Comparison of ENCODE assay signal across 23 cellular contexts in the genomic region with DNA sequence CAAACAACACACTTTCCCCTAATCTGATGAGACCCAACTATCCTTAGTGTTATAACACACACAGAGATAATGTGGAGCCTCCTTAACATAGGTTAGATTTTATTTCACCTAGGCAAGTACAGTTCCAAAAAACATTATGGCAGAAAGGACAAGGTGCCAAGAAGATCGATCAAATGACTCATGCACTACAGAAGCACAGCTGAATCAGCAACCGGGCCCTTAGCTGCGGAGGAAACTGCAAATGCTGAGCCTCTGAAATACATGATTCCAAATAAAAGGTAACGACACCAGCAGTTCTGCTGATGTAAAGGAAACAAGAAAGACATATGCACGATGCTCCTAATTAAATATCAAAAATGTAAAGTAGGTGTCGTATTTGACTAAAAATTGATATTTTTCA. TPM values are rescaled to one million over a fixed set of nuclear protein-coding genes. Genes with fewer than 3 reads are reported as not detected.
DNase-seq lines count a peak whose midpoint lies in the region; ATAC-seq, FAIRE-seq and TF ChIP-seq lines count a peak whose summit lies in the region.
"Had no signal": no experiment of that assay in that cellular context is flagged by ENCODE, and none has a peak within 500 bp of the region (broad histone marks: within the 10 kb centered on the region; RNA-seq: fewer than 3 reads in every experiment).

No MANE protein-coding gene starts in this region.

- peaks cover 8% of the 10 kb centered on the region for H3K4me1 Mint-ChIP-seq in CD4-positive, alpha-beta T cell (ENCODE audit: low read depth)
- peaks cover 30 to 31% of the 10 kb centered on the region in 2 donors for H3K4me1 Mint-ChIP-seq in natural killer cell treated with Interleukin-12 subunit alpha and Interleukin-12 subunit beta and Interleukin-15 and Interleukin-18, amount 100 ng/mL, for 72 hours (ENCODE audit: low read depth in 2 of 2)

- no peak for FAIRE-seq in pancreas (lab: Jason Lieb, UNC)

- H3K27ac ChIP-seq in RWPE2 (ENCODE audit: poor library complexity, severe bottlenecking) (no peak overlapping the region), pancreas (no peak overlapping the region), colonic mucosa (no peak overlapping the region)
- no peak overlapping the region for H3K27ac ChIP-seq in CD4-positive, alpha-beta T cell (ENCODE audit: low read depth, low read length)
- H3K27ac ChIP-seq: SK-N-MC had no signal

- 56% methylated on average over 6 of the region's 6 CpGs for WGBS in pancreas, 2 donors

- H3K4me3 Mint-ChIP-seq in CD4-positive, alpha-beta T cell: no peak overlapping the region
- H3K4me3 Mint-ChIP-seq in natural killer cell treated with Interleukin-12 subunit alpha and Interleukin-12 subunit beta and Interleukin-15 and Interleukin-18, amount 100 ng/mL, for 72 hours: no peak overlapping the region
- H3K4me3 Mint-ChIP-seq: activated CD8-positive, alpha-beta memory T cell treated with anti-CD3 and anti-CD28 coated beads, Interleukin-2, amount 10 ng/mL, durations not matched to agents 7 days and 5 days; naive B cell; stimulated activated naive CD8-positive, alpha-beta T cell treated with anti-CD3 and anti-CD28 coated beads, Interleukin-15, Interleukin-2, amounts not matched to agents 100 ng/mL and 50 ng/mL, for 24 hours had no signal

- ATAC-seq in RWPE2 (ENCODE audit: low read depth) (peak; percentile 59; the same call in 2 of the 3 replicates), pancreas (peak; percentile 47 to 80 (median 68))
- ATAC-seq in CD4-positive, alpha-beta T cell (ENCODE audit: poor library complexity): no peak
- ATAC-seq in natural killer cell treated with Interleukin-12 subunit alpha and Interleukin-12 subunit beta and Interleukin-15 and Interleukin-18, amount 100 ng/mL, for 72 hours: no peak

- intact Hi-C loops in pancreas (cut with DNase I) (no loop called here), colonic mucosa (cut with DNase I) (no loop called here)
- intact Hi-C loops in CD4-positive, alpha-beta T cell (cut with DNase I, micrococcal nuclease): no loop called here

- H3K9me3 ChIP-seq in RWPE2 (ENCODE audit: severe bottlenecking) (no peaks in the 10 kb centered on the region), pancreas (no peaks in the 10 kb centered on the region), colonic mucosa (no peaks in the 10 kb centered on the region)
- no peaks in the 10 kb centered on the region for H3K9me3 ChIP-seq in CD4-positive, alpha-beta T cell (ENCODE audit: control insufficient read depth, low read length)
- H3K9me3 ChIP-seq: esophagus squamous epithelium had no signal

- no peaks in the 10 kb centered on the region for H3K36me3 Mint-ChIP-seq in CD4-positive, alpha-beta T cell (ENCODE audit: low read depth)
- no peaks in the 10 kb centered on the region for H3K36me3 Mint-ChIP-seq in natural killer cell treated with Interleukin-12 subunit alpha and Interleukin-12 subunit beta and Interleukin-15 and Interleukin-18, amount 100 ng/mL, for 72 hours
- H3K36me3 Mint-ChIP-seq: activated CD8-positive, alpha-beta memory T cell treated with anti-CD3 and anti-CD28 coated beads, Interleukin-2, amount 10 ng/mL, durations not matched to agents 7 days and 5 days had no signal

- no peak overlapping the region for H3K4me3 ChIP-seq in RWPE2 (ENCODE audit: severe bottlenecking)
- no peak overlapping the region for H3K4me3 ChIP-seq in epithelial cell of esophagus (ENCODE audit: low read length)
- no peak overlapping the region for H3K4me3 ChIP-seq in pancreas
- H3K4me3 ChIP-seq in colonic mucosa: no peak overlapping the region
- H3K4me3 ChIP-seq: esophagus squamous epithelium, SK-N-MC had no signal

- no peaks in the 10 kb centered on the region for H3K9me3 Mint-ChIP-seq in CD4-positive, alpha-beta T cell
- H3K9me3 Mint-ChIP-seq in natural killer cell treated with Interleukin-12 subunit alpha and Interleukin-12 subunit beta and Interleukin-15 and Interleukin-18, amount 100 ng/mL, for 72 hours: peaks cover 5% of the 10 kb centered on the region
- H3K9me3 Mint-ChIP-seq: activated T-helper 2 cell treated with anti-CD3 and anti-CD28 coated beads, Interferon-gamma antibody, Interleukin-2, Interleukin-4, amounts not matched to agents 10 μg/mL and 5 μg/mL and 100 μg/mL, durations not matched to agents 14 hours and 24 hours and 36 hours; naive B cell; stimulated activated naive CD8-positive, alpha-beta T cell treated with anti-CD3 and anti-CD28 coated beads, Interleukin-15, Interleukin-2, amounts not matched to agents 100 ng/mL and 50 ng/mL, for 24 hours had no signal

- peak; percentile 45 for DNase-seq in HCEC 1CT
- DNase-seq in RWPE2 (ENCODE audit: low spot score): no peak
- peak; percentile 39 for DNase-seq in epithelial cell of esophagus (ENCODE audit: low read depth)
- peak in 1 of 6 donors; percentile 47 for DNase-seq in pancreas
- no peak for DNase-seq in CD4-positive, alpha-beta T cell
- DNase-seq in NOMO-1 treated with dmso at 0.1 percent for 144 hours (lab: John Stamatoyannopoulos, UW; ENCODE audit: unreplicated experiment): no peak
- no peak for DNase-seq in colonic mucosa
- no peak for DNase-seq in natural killer cell treated with Interleukin-12 subunit alpha and Interleukin-12 subunit beta and Interleukin-15 and Interleukin-18, amount 100 ng/mL, for 72 hours (ENCODE audit: low spot score)
- DNase-seq: activated CD4-positive, CD25-positive, alpha-beta regulatory T cell treated with anti-CD3 and anti-CD28 coated beads, Interleukin-2, amount 50 U/mL, for 72 hours; DND-41; esophagus squamous epithelium; naive B cell; NCI-H1417 treated with DMSO at 0.1 percent for 48 hours; NCI-H2171; NCI-H526; stimulated activated CD4-positive, alpha-beta T cell treated with anti-CD3 and anti-CD28 coated beads, Interleukin-2, amount 100 ng/mL, for 24 hours; trophoblast cell had no signal

- TF ChIP-seq CTCF in RWPE2 (IDR thresholded peaks at IDR 0.05; ENCODE audit: poor library complexity, severe bottlenecking) (no peak), epithelial cell of esophagus (IDR thresholded peaks at IDR 0.05; ENCODE audit: insufficient read depth, low read depth, low read length, missing control alignments) (no peak), pancreas (IDR thresholded peaks at IDR 0.05) (no peak), colonic mucosa (IDR thresholded peaks at IDR 0.05) (no peak)
- TF ChIP-seq CTCF in CD4-positive, alpha-beta T cell (IDR thresholded peaks at IDR 0.05): no peak

- no peak overlapping the region for H3K27ac Mint-ChIP-seq in CD4-positive, alpha-beta T cell
- H3K27ac Mint-ChIP-seq in natural killer cell treated with Interleukin-12 subunit alpha and Interleukin-12 subunit beta and Interleukin-15 and Interleukin-18, amount 100 ng/mL, for 72 hours: no peak overlapping the region
- H3K27ac Mint-ChIP-seq: activated T-helper 2 cell treated with anti-CD3 and anti-CD28 coated beads, Interferon-gamma antibody, Interleukin-2, Interleukin-4, amounts not matched to agents 10 μg/mL and 5 μg/mL and 100 μg/mL, durations not matched to agents 14 hours and 24 hours and 36 hours; naive B cell; stimulated activated naive CD8-positive, alpha-beta T cell treated with anti-CD3 and anti-CD28 coated beads, Interleukin-15, Interleukin-2, amounts not matched to agents 100 ng/mL and 50 ng/mL, for 24 hours had no signal

- H3K36me3 ChIP-seq in RWPE2 (ENCODE audit: low read depth): no peaks in the 10 kb centered on the region
- no peaks in the 10 kb centered on the region for H3K36me3 ChIP-seq in pancreas
- H3K36me3 ChIP-seq in colonic mucosa: no peaks in the 10 kb centered on the region
- H3K36me3 ChIP-seq: esophagus squamous epithelium had no signal

- peaks cover 25% of the 10 kb centered on the region for H3K27me3 Mint-ChIP-seq in CD4-positive, alpha-beta T cell
- peaks cover 33 to 45% of the 10 kb centered on the region in 2 donors for H3K27me3 Mint-ChIP-seq in natural killer cell treated with Interleukin-12 subunit alpha and Interleukin-12 subunit beta and Interleukin-15 and Interleukin-18, amount 100 ng/mL, for 72 hours

- CTCF ChIA-PET in CD4-positive, alpha-beta T cell (lab: Charles Lee): no interaction called here

- no peaks in the 10 kb centered on the region for H3K27me3 ChIP-seq in RWPE2 (ENCODE audit: insufficient read depth, poor library complexity, severe bottlenecking)
- H3K27me3 ChIP-seq in pancreas: peaks cover 0 to 4% (median 0%) of the 10 kb centered on the region in 4 donors
- H3K27me3 ChIP-seq in CD4-positive, alpha-beta T cell (ENCODE audit: control insufficient read depth, insufficient read depth, low read length): peaks cover 4% of the 10 kb centered on the region
- H3K27me3 ChIP-seq in colonic mucosa: no peaks in the 10 kb centered on the region

- no peak overlapping the region for H3K9ac ChIP-seq in colonic mucosa (ENCODE audit: low read depth in 2 of 2, low read length in 2 of 2)

- H3K4me1 ChIP-seq in RWPE2 (ENCODE audit: insufficient read depth, poor library complexity, severe bottlenecking) (peaks cover 5% of the 10 kb centered on the region), pancreas (no peaks in the 10 kb centered on the region), colonic mucosa (no peaks in the 10 kb centered on the region)

- POLR2A ChIA-PET in CD4-positive, alpha-beta T cell (lab: Charles Lee): no interaction called here

RNA-seq across cellular contexts. Expression of gene MUC21, which starts 19.9 kb away (rescaled TPM):
- total RNA-seq in pancreas: not detected
- polyA plus RNA-seq in pancreas: under 1 TPM; 0.07 to 0.23 TPM
- not detected for total RNA-seq in CD4-positive, alpha-beta T cell
- not detected for total RNA-seq in colonic mucosa
- not detected for total RNA-seq in natural killer cell treated with Interleukin-12 subunit alpha and Interleukin-12 subunit beta and Interleukin-15 and Interleukin-18, amount 100 ng/mL, for 72 hours
- total RNA-seq: activated CD8-positive, alpha-beta memory T cell treated with anti-CD3 and anti-CD28 coated beads, Interleukin-2, amount 10 ng/mL, durations not matched to agents 7 days and 5 days; activated T-helper 2 cell treated with anti-CD3 and anti-CD28 coated beads, Interferon-gamma antibody, Interleukin-2, Interleukin-4, amounts not matched to agents 10 μg/mL and 5 μg/mL and 100 μg/mL, durations not matched to agents 14 hours and 24 hours and 36 hours; lung microvascular endothelial cell; osteocyte had no signal

RNA-seq across cellular contexts. Expression of gene MUCL3, which starts 22.9 kb away (rescaled TPM):
- total RNA-seq in pancreas: 1 to 10 TPM in 1 of 6 donors, under 1 TPM in 1, not detected in 4; 0.09 to 5.6 TPM
- polyA plus RNA-seq in pancreas: 1 to 10 TPM in 1 of 2 donors, under 1 TPM in 1; 0.04 to 1.2 TPM
- total RNA-seq in CD4-positive, alpha-beta T cell: not detected
- under 1 TPM in 1 of 2 donors, not detected in 1; 0.30 TPM for total RNA-seq in colonic mucosa
- not detected for total RNA-seq in natural killer cell treated with Interleukin-12 subunit alpha and Interleukin-12 subunit beta and Interleukin-15 and Interleukin-18, amount 100 ng/mL, for 72 hours
- total RNA-seq: activated CD8-positive, alpha-beta memory T cell treated with anti-CD3 and anti-CD28 coated beads, Interleukin-2, amount 10 ng/mL, durations not matched to agents 7 days and 5 days; activated T-helper 2 cell treated with anti-CD3 and anti-CD28 coated beads, Interferon-gamma antibody, Interleukin-2, Interleukin-4, amounts not matched to agents 10 μg/mL and 5 μg/mL and 100 μg/mL, durations not matched to agents 14 hours and 24 hours and 36 hours; lung microvascular endothelial cell; osteocyte had no signal

RNA-seq across cellular contexts. Expression of gene SFTA2, which starts 31.7 kb away (rescaled TPM):
- total RNA-seq in pancreas (1 to 10 TPM in 5 of 6 donors, under 1 TPM in 1; 0.83 to 6.6 (median 2.1) TPM), colonic mucosa (1 to 10 TPM in 1 of 2 donors, not detected in 1; 1.3 TPM)
- 10 to 100 TPM; 14.4 to 22.9 TPM for polyA plus RNA-seq in pancreas
- not detected for total RNA-seq in CD4-positive, alpha-beta T cell
- total RNA-seq in natural killer cell treated with Interleukin-12 subunit alpha and Interleukin-12 subunit beta and Interleukin-15 and Interleukin-18, amount 100 ng/mL, for 72 hours: not detected
- total RNA-seq: activated CD8-positive, alpha-beta memory T cell treated with anti-CD3 and anti-CD28 coated beads, Interleukin-2, amount 10 ng/mL, durations not matched to agents 7 days and 5 days; activated T-helper 2 cell treated with anti-CD3 and anti-CD28 coated beads, Interferon-gamma antibody, Interleukin-2, Interleukin-4, amounts not matched to agents 10 μg/mL and 5 μg/mL and 100 μg/mL, durations not matched to agents 14 hours and 24 hours and 36 hours; lung microvascular endothelial cell; osteocyte had no signal

RNA-seq across cellular contexts. Expression of gene MUC22, which starts 46.6 kb away (rescaled TPM):
- total RNA-seq in pancreas (not detected), colonic mucosa (not detected)
- polyA plus RNA-seq in pancreas: under 1 TPM in 1 of 2 donors, not detected in 1; 0.02 TPM
- not detected for total RNA-seq in CD4-positive, alpha-beta T cell
- total RNA-seq in natural killer cell treated with Interleukin-12 subunit alpha and Interleukin-12 subunit beta and Interleukin-15 and Interleukin-18, amount 100 ng/mL, for 72 hours: not detected
- total RNA-seq: activated CD8-positive, alpha-beta memory T cell treated with anti-CD3 and anti-CD28 coated beads, Interleukin-2, amount 10 ng/mL, durations not matched to agents 7 days and 5 days; activated T-helper 2 cell treated with anti-CD3 and anti-CD28 coated beads, Interferon-gamma antibody, Interleukin-2, Interleukin-4, amounts not matched to agents 10 μg/mL and 5 μg/mL and 100 μg/mL, durations not matched to agents 14 hours and 24 hours and 36 hours; lung microvascular endothelial cell; osteocyte had no signal

RNA-seq across cellular contexts. Expression of gene VARS2, which starts 49.6 kb away (rescaled TPM):
- total RNA-seq in pancreas (10 to 100 TPM; 11.3 to 25.8 (median 17.1) TPM), colonic mucosa (10 to 100 TPM; 27.5 to 55.6 TPM)
- 10 to 100 TPM; 40.4 to 40.6 TPM for polyA plus RNA-seq in pancreas
- 10 to 100 TPM; 19.3 to 21.7 TPM for total RNA-seq in CD4-positive, alpha-beta T cell
- total RNA-seq in natural killer cell treated with Interleukin-12 subunit alpha and Interleukin-12 subunit beta and Interleukin-15 and Interleukin-18, amount 100 ng/mL, for 72 hours: 10 to 100 TPM; 47.2 to 90.5 TPM

Comparison
In these comparisons a context has a peak if more than half of its experiments do, and no peak if none do; other contexts are left out.
1. DNase-seq: peak in HCEC 1CT (single experiment) and epithelial cell of esophagus (single experiment); none in RWPE2 (single experiment), CD4-positive, alpha-beta T cell (0 of 10), NOMO-1 treated with dmso at 0.1 percent for 144 hours (single experiment), colonic mucosa (single experiment) and natural killer cell treated with Interleukin-12 subunit alpha and Interleukin-12 subunit beta and Interleukin-15 and Interleukin-18, amount 100 ng/mL, for 72 hours (single experiment).
2. ATAC-seq: peak in RWPE2 (single experiment) and pancreas (4 of 4); none in CD4-positive, alpha-beta T cell (single experiment) and natural killer cell treated with Interleukin-12 subunit alpha and Interleukin-12 subunit beta and Interleukin-15 and Interleukin-18, amount 100 ng/mL, for 72 hours (0 of 2).